Comparison of ENCODE assay signal across 1 cellular context in genomic region chr10:78196964-78197363, GRCh38.
TF ChIP-seq lines count a peak whose summit lies in the region.

No MANE protein-coding gene starts in this region.

TF ChIP-seq in GM23338, 12 proteins besides CTCF, POLR2A, EP300 and RAD21 (continued from another document):
- TF ChIP-seq, protein P1, sequence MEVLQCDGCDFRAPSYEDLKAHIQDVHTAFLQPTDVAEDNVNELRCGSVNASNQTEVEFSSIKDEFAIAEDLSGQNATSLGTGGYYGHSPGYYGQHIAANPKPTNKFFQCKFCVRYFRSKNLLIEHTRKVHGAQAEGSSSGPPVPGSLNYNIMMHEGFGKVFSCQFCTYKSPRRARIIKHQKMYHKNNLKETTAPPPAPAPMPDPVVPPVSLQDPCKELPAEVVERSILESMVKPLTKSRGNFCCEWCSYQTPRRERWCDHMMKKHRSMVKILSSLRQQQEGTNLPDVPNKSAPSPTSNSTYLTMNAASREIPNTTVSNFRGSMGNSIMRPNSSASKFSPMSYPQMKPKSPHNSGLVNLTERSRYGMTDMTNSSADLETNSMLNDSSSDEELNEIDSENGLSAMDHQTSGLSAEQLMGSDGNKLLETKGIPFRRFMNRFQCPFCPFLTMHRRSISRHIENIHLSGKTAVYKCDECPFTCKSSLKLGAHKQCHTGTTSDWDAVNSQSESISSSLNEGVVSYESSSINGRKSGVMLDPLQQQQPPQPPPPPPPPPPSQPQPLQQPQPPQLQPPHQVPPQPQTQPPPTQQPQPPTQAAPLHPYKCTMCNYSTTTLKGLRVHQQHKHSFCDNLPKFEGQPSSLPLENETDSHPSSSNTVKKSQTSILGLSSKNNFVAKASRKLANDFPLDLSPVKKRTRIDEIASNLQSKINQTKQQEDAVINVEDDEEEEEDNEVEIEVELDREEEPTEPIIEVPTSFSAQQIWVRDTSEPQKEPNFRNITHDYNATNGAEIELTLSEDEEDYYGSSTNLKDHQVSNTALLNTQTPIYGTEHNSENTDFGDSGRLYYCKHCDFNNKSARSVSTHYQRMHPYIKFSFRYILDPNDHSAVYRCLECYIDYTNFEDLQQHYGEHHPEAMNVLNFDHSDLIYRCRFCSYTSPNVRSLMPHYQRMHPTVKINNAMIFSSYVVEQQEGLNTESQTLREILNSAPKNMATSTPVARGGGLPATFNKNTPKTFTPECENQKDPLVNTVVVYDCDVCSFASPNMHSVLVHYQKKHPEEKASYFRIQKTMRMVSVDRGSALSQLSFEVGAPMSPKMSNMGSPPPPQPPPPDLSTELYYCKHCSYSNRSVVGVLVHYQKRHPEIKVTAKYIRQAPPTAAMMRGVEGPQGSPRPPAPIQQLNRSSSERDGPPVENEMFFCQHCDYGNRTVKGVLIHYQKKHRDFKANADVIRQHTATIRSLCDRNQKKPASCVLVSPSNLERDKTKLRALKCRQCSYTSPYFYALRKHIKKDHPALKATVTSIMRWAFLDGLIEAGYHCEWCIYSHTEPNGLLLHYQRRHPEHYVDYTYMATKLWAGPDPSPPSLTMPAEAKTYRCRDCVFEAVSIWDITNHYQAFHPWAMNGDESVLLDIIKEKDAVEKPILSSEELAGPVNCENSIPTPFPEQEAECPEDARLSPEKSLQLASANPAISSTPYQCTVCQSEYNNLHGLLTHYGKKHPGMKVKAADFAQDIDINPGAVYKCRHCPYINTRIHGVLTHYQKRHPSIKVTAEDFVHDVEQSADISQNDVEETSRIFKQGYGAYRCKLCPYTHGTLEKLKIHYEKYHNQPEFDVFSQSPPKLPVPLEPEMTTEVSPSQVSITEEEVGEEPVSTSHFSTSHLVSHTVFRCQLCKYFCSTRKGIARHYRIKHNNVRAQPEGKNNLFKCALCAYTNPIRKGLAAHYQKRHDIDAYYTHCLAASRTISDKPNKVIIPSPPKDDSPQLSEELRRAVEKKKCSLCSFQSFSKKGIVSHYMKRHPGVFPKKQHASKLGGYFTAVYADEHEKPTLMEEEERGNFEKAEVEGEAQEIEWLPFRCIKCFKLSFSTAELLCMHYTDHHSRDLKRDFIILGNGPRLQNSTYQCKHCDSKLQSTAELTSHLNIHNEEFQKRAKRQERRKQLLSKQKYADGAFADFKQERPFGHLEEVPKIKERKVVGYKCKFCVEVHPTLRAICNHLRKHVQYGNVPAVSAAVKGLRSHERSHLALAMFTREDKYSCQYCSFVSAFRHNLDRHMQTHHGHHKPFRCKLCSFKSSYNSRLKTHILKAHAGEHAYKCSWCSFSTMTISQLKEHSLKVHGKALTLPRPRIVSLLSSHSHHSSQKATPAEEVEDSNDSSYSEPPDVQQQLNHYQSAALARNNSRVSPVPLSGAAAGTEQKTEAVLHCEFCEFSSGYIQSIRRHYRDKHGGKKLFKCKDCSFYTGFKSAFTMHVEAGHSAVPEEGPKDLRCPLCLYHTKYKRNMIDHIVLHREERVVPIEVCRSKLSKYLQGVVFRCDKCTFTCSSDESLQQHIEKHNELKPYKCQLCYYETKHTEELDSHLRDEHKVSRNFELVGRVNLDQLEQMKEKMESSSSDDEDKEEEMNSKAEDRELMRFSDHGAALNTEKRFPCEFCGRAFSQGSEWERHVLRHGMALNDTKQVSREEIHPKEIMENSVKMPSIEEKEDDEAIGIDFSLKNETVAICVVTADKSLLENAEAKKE (CRISPR knock-in tag; IDR thresholded peaks at IDR 0.05), result no peak
- TF ChIP-seq EZH2phosphoT487 (IDR thresholded peaks at IDR 0.05; ENCODE audit: unreplicated experiment) (no peak), JUNB (IDR thresholded peaks at IDR 0.05; ENCODE audit: unreplicated experiment) (no peak)
TF ChIP-seq in GM23338: peak in this region for 0.
